ENCODE assay signal across 7 cellular contexts in the genomic region with DNA sequence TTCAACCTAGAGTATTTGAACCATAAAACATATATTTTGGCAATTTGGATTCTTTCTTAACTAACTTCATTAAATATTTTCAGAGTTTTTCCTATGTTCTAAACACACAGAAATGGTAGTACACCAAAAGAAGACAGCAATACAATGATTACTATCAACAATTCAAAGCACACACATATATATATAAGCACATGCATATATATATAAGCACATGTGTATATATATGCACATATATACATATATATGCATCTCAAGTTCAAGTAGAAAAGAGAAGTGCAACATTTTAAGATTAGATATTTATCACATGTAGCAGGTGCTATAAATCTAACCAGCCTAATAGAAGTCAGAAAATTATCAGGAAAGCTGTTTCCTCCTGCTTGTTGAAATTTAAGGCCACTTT.
"Had no signal": no experiment of that assay in that cellular context is flagged by ENCODE, and none has a peak within 500 bp of the region (broad histone marks: within the 10 kb centered on the region; RNA-seq: fewer than 3 reads in every experiment).

No MANE protein-coding gene starts in this region.

- H3K4me3 ChIP-seq: K562 had no signal

- DNase-seq: IMR-90, KBM-7, KG1 had no signal

- ATAC-seq: K562 had no signal

- H3K4me3 Mint-ChIP-seq: IgD-negative memory B cell had no signal

- H3K4me1 Mint-ChIP-seq: IgD-negative memory B cell had no signal

- H3K27me3 Mint-ChIP-seq: IgD-negative memory B cell had no signal

- H3K27ac Mint-ChIP-seq: IgD-negative memory B cell had no signal

- H3K27ac ChIP-seq: HL-60 had no signal

- FAIRE-seq: HTR-8/SVneo, K562 had no signal

- H3K36me3 Mint-ChIP-seq: IgD-negative memory B cell had no signal
